Comparison of ENCODE assay signal across 8 cellular contexts in the genomic region with DNA sequence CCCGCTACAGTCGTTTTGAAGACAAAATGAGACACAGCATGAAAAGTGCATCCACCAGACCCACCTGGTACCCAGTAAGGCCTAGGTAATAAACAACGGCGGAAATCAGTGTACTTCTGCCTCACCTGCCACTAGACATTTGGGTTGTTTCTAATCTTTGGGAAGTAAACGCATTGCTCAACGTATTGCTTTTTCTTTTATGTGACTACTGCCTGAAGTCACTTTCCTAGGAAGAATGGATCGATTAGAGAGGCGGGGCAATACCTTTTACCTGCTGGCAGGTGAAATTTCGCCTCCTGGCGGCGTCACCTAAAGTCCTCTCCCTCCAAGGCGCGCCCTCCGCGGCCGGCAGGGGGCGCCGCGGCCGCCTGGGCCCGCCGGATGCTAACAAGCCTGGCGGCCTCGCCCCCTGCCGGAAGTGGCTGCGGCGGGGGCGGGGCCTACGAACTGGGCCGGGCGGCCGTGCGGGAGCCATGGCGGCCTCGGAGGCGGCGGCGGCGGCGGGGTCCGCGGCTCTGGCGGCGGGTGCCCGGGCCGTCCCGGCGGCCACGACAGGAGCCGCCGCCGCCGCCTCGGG. TPM values are rescaled to one million over a fixed set of nuclear protein-coding genes. Genes with fewer than 3 reads are reported as not detected.
A peak's percentile ranks its signal among the peaks of the same experiment; 100 is the strongest.
DNase-seq lines count a peak whose midpoint lies in the region; ATAC-seq and TF ChIP-seq lines count a peak whose summit lies in the region.

A gene with protein sequence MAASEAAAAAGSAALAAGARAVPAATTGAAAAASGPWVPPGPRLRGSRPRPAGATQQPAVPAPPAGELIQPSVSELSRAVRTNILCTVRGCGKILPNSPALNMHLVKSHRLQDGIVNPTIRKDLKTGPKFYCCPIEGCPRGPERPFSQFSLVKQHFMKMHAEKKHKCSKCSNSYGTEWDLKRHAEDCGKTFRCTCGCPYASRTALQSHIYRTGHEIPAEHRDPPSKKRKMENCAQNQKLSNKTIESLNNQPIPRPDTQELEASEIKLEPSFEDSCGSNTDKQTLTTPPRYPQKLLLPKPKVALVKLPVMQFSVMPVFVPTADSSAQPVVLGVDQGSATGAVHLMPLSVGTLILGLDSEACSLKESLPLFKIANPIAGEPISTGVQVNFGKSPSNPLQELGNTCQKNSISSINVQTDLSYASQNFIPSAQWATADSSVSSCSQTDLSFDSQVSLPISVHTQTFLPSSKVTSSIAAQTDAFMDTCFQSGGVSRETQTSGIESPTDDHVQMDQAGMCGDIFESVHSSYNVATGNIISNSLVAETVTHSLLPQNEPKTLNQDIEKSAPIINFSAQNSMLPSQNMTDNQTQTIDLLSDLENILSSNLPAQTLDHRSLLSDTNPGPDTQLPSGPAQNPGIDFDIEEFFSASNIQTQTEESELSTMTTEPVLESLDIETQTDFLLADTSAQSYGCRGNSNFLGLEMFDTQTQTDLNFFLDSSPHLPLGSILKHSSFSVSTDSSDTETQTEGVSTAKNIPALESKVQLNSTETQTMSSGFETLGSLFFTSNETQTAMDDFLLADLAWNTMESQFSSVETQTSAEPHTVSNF (plus strand): TSS at position 445 of the 577 bp plus-strand sequence. CDS start 29 bp downstream, at position 474.

- DNase-seq in DMS53 (lab: John Stamatoyannopoulos, UW) (peak; percentile 93), RPMI7951 (ENCODE audit: low read depth) (peak; percentile 78), fibroblast of peridontal ligament (ENCODE audit: extremely low read depth) (peak; percentile 66), natural killer cell (peak; percentile 89)
- DNase-seq in stimulated activated naive CD4-positive, alpha-beta T cell (lab: John Stamatoyannopoulos, UW): peak; percentile 78 to 92 (median 84)

- peaks cover 23% of the 10 kb centered on the region for H3K36me3 Mint-ChIP-seq in activated T-helper 17 cell treated with anti-CD3 and anti-CD28 coated beads, Interleukin-2, amount 50 U/mL, for 72 hours (ENCODE audit: low read depth)
- no peaks in the 10 kb centered on the region for H3K36me3 Mint-ChIP-seq in natural killer cell

- H3K27ac ChIP-seq in KOPT-K1 (ENCODE audit: low read depth, low read length, poor library complexity, severe bottlenecking): peak within 1 kb of the TSS; percentile 59

- ATAC-seq in GM21717 (IDR thresholded peaks at IDR 0.05; ENCODE audit: unreplicated experiment): peak; percentile 89
- peak; percentile 97 for ATAC-seq in activated T-helper 17 cell treated with anti-CD3 and anti-CD28 coated beads, Interleukin-2, amount 50 U/mL, for 72 hours (replicated peaks)
- ATAC-seq in natural killer cell: peak; percentile 98

- H3K27ac Mint-ChIP-seq in activated T-helper 17 cell treated with anti-CD3 and anti-CD28 coated beads, Interleukin-2, amount 50 U/mL, for 72 hours: peak within 1 kb of the TSS; percentile 58
- peak within 1 kb of the TSS; percentile 45 to 55 for H3K27ac Mint-ChIP-seq in natural killer cell

- no peaks in the 10 kb centered on the region for H3K27me3 Mint-ChIP-seq in activated T-helper 17 cell treated with anti-CD3 and anti-CD28 coated beads, Interleukin-2, amount 50 U/mL, for 72 hours
- H3K27me3 Mint-ChIP-seq in natural killer cell (ENCODE audit: low read depth in 2 of 2): no peaks in the 10 kb centered on the region

- H3K36me3 ChIP-seq in KOPT-K1 (ENCODE audit: insufficient read depth, low read length): peaks cover 38% of the 10 kb centered on the region; the same call in 1 of the 2 replicates

- no peaks in the 10 kb centered on the region for H3K9me3 Mint-ChIP-seq in activated T-helper 17 cell treated with anti-CD3 and anti-CD28 coated beads, Interleukin-2, amount 50 U/mL, for 72 hours
- H3K9me3 Mint-ChIP-seq in natural killer cell: no peaks in the 10 kb centered on the region

- peak; percentile 98 for TF ChIP-seq CTCF in natural killer cell (IDR thresholded peaks at IDR 0.05)

- intact Hi-C loops in natural killer cell (cut with micrococcal nuclease): loop anchor here (1.0 kb wide), 2 partner anchors 31 to 61 kb away; a partner anchor contains a TSS

- H3K9me3 ChIP-seq in KOPT-K1 (ENCODE audit: insufficient read depth, low read length, poor library complexity, severe bottlenecking): no peaks in the 10 kb centered on the region

- peak within 1 kb of the TSS; percentile 82 for H3K4me3 Mint-ChIP-seq in activated T-helper 17 cell treated with anti-CD3 and anti-CD28 coated beads, Interleukin-2, amount 50 U/mL, for 72 hours
- peak within 1 kb of the TSS; percentile 86 for H3K4me3 Mint-ChIP-seq in natural killer cell

- H3K4me1 Mint-ChIP-seq in activated T-helper 17 cell treated with anti-CD3 and anti-CD28 coated beads, Interleukin-2, amount 50 U/mL, for 72 hours: peaks cover 15% of the 10 kb centered on the region
- H3K4me1 Mint-ChIP-seq in natural killer cell: peaks cover 24 to 26% of the 10 kb centered on the region in 2 donors

RNA-seq across cellular contexts. Expression of the gene that starts here (rescaled TPM):
- total RNA-seq in RPMI7951 (2014; rRNA removed; shearing (Covaris generic)): 27.9 and 33.5 TPM in 2 replicates
- 10 to 100 TPM; 14.3 to 20.6 TPM for total RNA-seq in activated T-helper 17 cell treated with anti-CD3 and anti-CD28 coated beads, Interleukin-2, amount 50 U/mL, for 72 hours
- 10 to 100 TPM; 35.3 to 51.8 (median 39.9) TPM for total RNA-seq in natural killer cell

Comparison
In these comparisons a context has a peak if more than half of its experiments do, and no peak if none do; other contexts are left out.
1. Peak in every context shown above with its lines: DNase-seq, ATAC-seq and H3K27ac ChIP-seq.